ENCODE assay signal across 26 cellular contexts in the genomic region with DNA sequence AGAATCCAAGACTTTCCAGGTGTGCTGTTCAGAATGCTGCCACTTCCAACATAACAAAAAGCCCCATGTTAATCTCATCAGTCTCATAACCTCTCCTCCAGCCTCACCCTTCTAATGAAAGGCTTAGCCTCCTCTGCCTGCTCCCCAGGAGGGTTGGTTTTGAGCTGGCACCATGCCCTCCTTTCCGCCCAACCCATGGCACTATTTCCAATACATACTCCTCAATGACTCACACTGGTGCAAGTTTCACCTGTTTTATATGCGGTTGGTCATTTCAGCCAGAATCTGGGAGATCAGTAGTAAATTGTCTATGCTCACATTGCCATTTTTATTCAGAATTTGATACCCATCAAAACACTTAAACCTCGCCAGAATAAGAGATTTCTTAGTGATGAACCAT.
DNase-seq lines count a peak whose midpoint lies in the region; ATAC-seq and TF ChIP-seq lines count a peak whose summit lies in the region.
"Had no signal": no experiment of that assay in that cellular context is flagged by ENCODE, and none has a peak within 500 bp of the region (broad histone marks: within the 10 kb centered on the region; RNA-seq: fewer than 3 reads in every experiment).

No MANE protein-coding gene starts in this region.

- peak; percentile 28 for DNase-seq in NCI-H345 (lab: John Stamatoyannopoulos, UW)
- DNase-seq in NCI-H345 treated with DMSO at 0.1 percent for 48 hours (lab: John Stamatoyannopoulos, UW; ENCODE audit: unreplicated experiment) = no peak
- peak; percentile 61 for DNase-seq in NCI-H69 (lab: John Stamatoyannopoulos, UW)
- peak in 1 of 2 donors; percentile 38 for DNase-seq in foreskin keratinocyte
- DNase-seq in ureter (ENCODE audit: low spot score) = peak; percentile 45
- DNase-seq in posterior cingulate gyrus = no peak
- no peak for DNase-seq in NCI-H2171 treated with DMSO at 0.1 percent for 48 hours (lab: John Stamatoyannopoulos, UW)
- no peak for DNase-seq in NCI-H2029 (lab: John Stamatoyannopoulos, UW)
- DNase-seq: activated CD4-positive, alpha-beta T cell treated with anti-CD3 and anti-CD28 coated beads for 1 hour; activated gamma-delta T cell treated with Interleukin-2 at 50 U/mL for 16 hours; brain microvascular endothelial cell; DMS53; glutamatergic neuron; GM23248; MM.1S; NCI-H1417 treated with DMSO at 0.1 percent for 48 hours; NCI-H526; sigmoid colon; SK-N-SH; stimulated activated naive CD8-positive, alpha-beta T cell treated with anti-CD3 and anti-CD28 coated beads, Interleukin-15, amount 100 ng/mL, for 72 hours; T-helper 17 cell; trophoblast cell had no signal

- no peak overlapping the region for H3K27ac ChIP-seq in foreskin keratinocyte
- H3K27ac ChIP-seq: A549, brain microvascular endothelial cell, coronary artery, GM23248, HL-60, neural progenitor cell, sigmoid colon had no signal

- TF ChIP-seq CTCF in foreskin keratinocyte (conservative IDR thresholded peaks at IDR 0.05) = no peak

- ATAC-seq in foreskin keratinocyte = peak; percentile 41
- ATAC-seq: A549; stimulated activated naive CD8-positive, alpha-beta T cell treated with anti-CD3 and anti-CD28 coated beads, Interleukin-15, amount 100 ng/mL, for 72 hours; T-helper 17 cell had no signal

- intact Hi-C loops in posterior cingulate gyrus (cut with DNase I) = no loop called here

- peaks cover 6% of the 10 kb centered on the region for H3K4me1 ChIP-seq in foreskin keratinocyte
- H3K4me1 ChIP-seq: A549 had no signal

- H3K27me3 ChIP-seq in foreskin keratinocyte = no peaks in the 10 kb centered on the region
- H3K27me3 ChIP-seq: brain microvascular endothelial cell, neural progenitor cell, sigmoid colon had no signal

Comparison
In these comparisons a context has a peak if more than half of its experiments do, and no peak if none do; other contexts are left out.
1. DNase-seq: peak in NCI-H345 (single experiment), NCI-H69 (single experiment) and ureter (single experiment); none in NCI-H345 treated with DMSO at 0.1 percent for 48 hours (single experiment), posterior cingulate gyrus (0 of 10), NCI-H2171 treated with DMSO at 0.1 percent for 48 hours (single experiment) and NCI-H2029 (single experiment).